In the genomic region with DNA sequence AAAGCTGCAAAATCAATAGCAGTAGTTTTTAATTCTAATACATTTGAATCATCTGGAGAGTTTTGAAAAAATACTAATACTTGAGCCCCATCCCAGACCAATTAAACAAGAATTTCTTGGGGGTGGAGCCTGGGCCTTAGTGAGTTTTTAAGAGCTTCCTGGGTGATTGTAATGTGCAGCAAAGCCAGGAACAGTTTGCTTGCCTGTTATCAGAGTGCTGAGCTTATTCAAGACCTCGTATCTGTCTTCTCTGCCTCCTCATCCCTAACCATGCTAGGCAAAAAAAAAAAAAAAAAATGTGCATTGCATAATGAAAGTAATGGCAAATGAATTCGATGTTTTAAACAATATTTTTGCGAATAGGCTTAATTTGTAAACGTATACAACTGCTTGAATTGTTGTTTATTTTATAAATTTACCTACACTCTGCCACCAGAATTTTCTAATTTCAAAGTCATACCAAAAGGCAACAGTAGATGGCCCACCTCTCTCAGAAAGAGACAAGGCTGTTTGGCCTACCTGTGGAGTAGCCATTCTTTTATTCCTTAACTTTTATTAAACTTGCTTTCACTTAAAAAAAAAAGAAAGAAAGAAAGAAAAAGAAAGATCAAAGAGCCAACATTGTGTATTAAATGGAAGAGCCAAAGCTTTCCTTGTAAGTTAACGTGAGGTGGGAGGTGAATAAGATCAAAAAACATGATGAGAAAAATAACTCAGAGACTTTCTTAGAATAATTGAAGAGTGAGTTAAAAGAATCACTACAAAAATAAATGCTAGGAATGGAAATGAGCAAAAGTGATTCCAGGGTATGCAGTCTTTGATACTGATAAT, we compare ENCODE assay signal across 8 cellular contexts. TPM values are rescaled to one million over a fixed set of nuclear protein-coding genes. Genes with fewer than 3 reads are reported as not detected.
DNase-seq lines count a peak whose midpoint lies in the region; ATAC-seq and TF ChIP-seq lines count a peak whose summit lies in the region.

No MANE protein-coding gene starts in this region.

- H3K27ac ChIP-seq in CD4-positive, alpha-beta memory T cell (ENCODE audit: low read depth, low read length): no peak overlapping the region
- H3K27ac ChIP-seq in neural cell (ENCODE audit: low read length): no peak overlapping the region

- no peak overlapping the region for H2AFZ ChIP-seq in neural cell (ENCODE audit: low read depth, low read length)

- TF ChIP-seq EP300 in neural cell (conservative IDR thresholded peaks at IDR 0.05; ENCODE audit: poor library complexity, severe bottlenecking): no peak

- peak overlapping the region in 6 of 8 donors; percentile 18 to 83 (median 57) for H3K4me3 Mint-ChIP-seq in CD4-positive, alpha-beta memory T cell

- intact Hi-C loops in CD4-positive, alpha-beta memory T cell (cut with micrococcal nuclease): loop anchor here (1.0 to 2.0 kb wide), 5 partner anchors 38 to 294 kb away; no protein-coding TSS in a partner anchor

- ATAC-seq in GM19395 (IDR thresholded peaks at IDR 0.05; ENCODE audit: unreplicated experiment) (peak; percentile 42), GM19324 (IDR thresholded peaks at IDR 0.05; ENCODE audit: low FRiP score, unreplicated experiment) (no peak)

- no peak overlapping the region for H3K4me2 ChIP-seq in neural cell (ENCODE audit: low read length)

- H3K9me3 Mint-ChIP-seq in CD4-positive, alpha-beta memory T cell: no peaks in the 10 kb centered on the region

- POLR2A ChIA-PET in CD4-positive, alpha-beta memory T cell (lab: Charles Lee; ENCODE audit: partially characterized antibody): interaction anchor here (0.6 to 2.0 kb wide), 4 partner anchors 13 to 53 kb away, joined by 3 to 7 read pairs (median 4); no protein-coding TSS in a partner anchor

- no peaks in the 10 kb centered on the region for H3K9me2 ChIP-seq in neural cell (ENCODE audit: insufficient read depth, low read length)

- no peaks in the 10 kb centered on the region for H3K79me2 ChIP-seq in neural cell (replicated peaks; ENCODE audit: insufficient read depth, low read length)

- peaks cover 14 to 30% (median 25%) of the 10 kb centered on the region in 4 donors for H3K4me1 Mint-ChIP-seq in CD4-positive, alpha-beta memory T cell

- no peaks in the 10 kb centered on the region for H3K36me3 Mint-ChIP-seq in CD4-positive, alpha-beta memory T cell

- no peaks in the 10 kb centered on the region for H3K27me3 ChIP-seq in CD4-positive, alpha-beta memory T cell (ENCODE audit: insufficient read depth, low read length)
- H3K27me3 ChIP-seq in neural cell (ENCODE audit: insufficient read depth, low read depth, low read length): no peaks in the 10 kb centered on the region

- no peaks in the 10 kb centered on the region for H3F3A ChIP-seq in neural cell (ENCODE audit: insufficient read depth, low read length, poor library complexity, severe bottlenecking)

- H3K4me1 ChIP-seq in CD4-positive, alpha-beta memory T cell (ENCODE audit: insufficient read depth, low read length): peaks cover 12% of the 10 kb centered on the region

- CTCF ChIA-PET in CD4-positive, alpha-beta memory T cell (lab: Charles Lee; ENCODE audit: partially characterized antibody): interaction anchor here (0.7 to 5.6 kb wide), 30 partner anchors 11 to 1196 kb away, joined by 3 to 66 read pairs (median 5); a partner anchor contains a TSS

- no peak overlapping the region for H3K4me3 ChIP-seq in CD4-positive, alpha-beta memory T cell (ENCODE audit: low read length in 2 of 2)
- no peak overlapping the region for H3K4me3 ChIP-seq in neural cell (ENCODE audit: low read length)

- no peaks in the 10 kb centered on the region for H3K27me3 Mint-ChIP-seq in CD4-positive, alpha-beta memory T cell

- peak in 4 of 5 donors; percentile 35 to 50 (median 40) for DNase-seq in CD4-positive, alpha-beta memory T cell
- DNase-seq in NOMO-1 treated with DMSO at 0.1 percent for 48 hours (lab: John Stamatoyannopoulos, UW; ENCODE audit: unreplicated experiment) (peak; percentile 39), NK-92 (lab: John Stamatoyannopoulos, UW; ENCODE audit: unreplicated experiment) (no peak), NCI-H187 (lab: John Stamatoyannopoulos, UW) (no peak)
- peak; percentile 24 for DNase-seq in central memory CD4-positive, alpha-beta T cell

- TF ChIP-seq RAD21 in neural cell (conservative IDR thresholded peaks at IDR 0.05): peak; percentile 73

- no peaks in the 10 kb centered on the region for H3K9me3 ChIP-seq in CD4-positive, alpha-beta memory T cell (ENCODE audit: control insufficient read depth in 1 of 2, low read length in 2 of 2)
- H3K9me3 ChIP-seq in neural cell (ENCODE audit: low read length): no peaks in the 10 kb centered on the region

- H4K20me1 ChIP-seq in neural cell (ENCODE audit: insufficient read depth): no peaks in the 10 kb centered on the region

- H3K36me3 ChIP-seq in CD4-positive, alpha-beta memory T cell (ENCODE audit: insufficient read depth, low read length): no peaks in the 10 kb centered on the region
- no peaks in the 10 kb centered on the region for H3K36me3 ChIP-seq in neural cell (ENCODE audit: insufficient read depth, low read length)

- H3K9ac ChIP-seq in neural cell (ENCODE audit: low read length): no peak overlapping the region

- peak overlapping the region in 6 of 7 donors; percentile 51 to 94 (median 82) for H3K27ac Mint-ChIP-seq in CD4-positive, alpha-beta memory T cell

- peak; percentile 71 for TF ChIP-seq CTCF in neural cell (IDR thresholded peaks at IDR 0.05; ENCODE audit: poor library complexity, severe bottlenecking)

TF ChIP-seq in neural cell, 6 proteins besides CTCF, POLR2A, EP300 and RAD21:
- TF ChIP-seq SMC3 (conservative IDR thresholded peaks at IDR 0.05; ENCODE audit: poor library complexity): peak; percentile 70
- no peak for TF ChIP-seq EZH2 (IDR thresholded peaks at IDR 0.05; ENCODE audit: borderline replicate concordance, insufficient read depth, low read length, poor library complexity, severe bottlenecking)

RNA-seq across cellular contexts. Expression of a gene that starts 36.2 kb away (rescaled TPM):
- total RNA-seq in CD4-positive, alpha-beta memory T cell: 1 to 10 TPM; 3.9 to 4.7 TPM
- under 1 TPM; 0.31 to 0.35 TPM for polyA plus RNA-seq in CD4-positive, alpha-beta memory T cell
- polyA plus RNA-seq in neural cell: 2.9 and 4.0 TPM in 2 replicates
- 3.4 and 4.1 TPM in 2 replicates for polyA minus RNA-seq in neural cell

Comparison
In these comparisons a context has a peak if more than half of its experiments do, and no peak if none do; other contexts are left out.
1. DNase-seq: peak in CD4-positive, alpha-beta memory T cell (4 of 5), NOMO-1 treated with DMSO at 0.1 percent for 48 hours (single experiment) and central memory CD4-positive, alpha-beta T cell (single experiment); none in NK-92 (single experiment) and NCI-H187 (0 of 2).